In the genomic region with DNA sequence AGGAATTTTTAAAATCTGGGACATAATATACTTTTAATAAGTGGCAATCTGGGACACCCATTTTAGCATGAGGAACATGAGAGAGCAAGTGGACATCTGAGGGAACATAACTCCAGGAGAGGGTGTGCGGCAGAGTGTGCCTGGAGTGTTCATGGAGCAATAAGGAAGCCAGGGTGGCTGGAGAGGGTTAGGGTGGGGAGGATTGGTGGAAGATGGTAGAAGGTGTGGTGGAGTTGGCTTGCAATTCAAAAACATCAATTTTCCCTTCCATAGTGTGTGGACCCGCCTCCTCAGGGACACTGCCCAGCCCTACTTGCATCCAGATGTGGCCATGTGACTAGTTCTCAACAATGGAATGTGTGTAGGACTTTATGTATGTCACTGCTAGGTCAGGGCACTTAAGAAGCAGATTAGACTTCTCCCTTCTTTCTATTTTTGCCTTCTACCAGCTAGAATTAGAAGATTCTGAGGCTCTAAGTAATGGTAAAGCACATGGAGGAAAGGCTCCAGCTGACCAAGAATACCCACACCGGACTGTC, we compare ENCODE assay signal across 1 cellular context.
TF ChIP-seq lines count a peak whose summit lies in the region.

No MANE protein-coding gene starts in this region.

TF ChIP-seq in HepG2, 621 proteins besides CTCF, POLR2A, EP300 and RAD21:
- TF ChIP-seq ZNF333 (CRISPR knock-in tag; IDR thresholded peaks at IDR 0.05; ENCODE audit: borderline replicate concordance) (no peak), ZFY (CRISPR knock-in tag; IDR thresholded peaks at IDR 0.05) (no peak)
- TF ChIP-seq, protein P1, sequence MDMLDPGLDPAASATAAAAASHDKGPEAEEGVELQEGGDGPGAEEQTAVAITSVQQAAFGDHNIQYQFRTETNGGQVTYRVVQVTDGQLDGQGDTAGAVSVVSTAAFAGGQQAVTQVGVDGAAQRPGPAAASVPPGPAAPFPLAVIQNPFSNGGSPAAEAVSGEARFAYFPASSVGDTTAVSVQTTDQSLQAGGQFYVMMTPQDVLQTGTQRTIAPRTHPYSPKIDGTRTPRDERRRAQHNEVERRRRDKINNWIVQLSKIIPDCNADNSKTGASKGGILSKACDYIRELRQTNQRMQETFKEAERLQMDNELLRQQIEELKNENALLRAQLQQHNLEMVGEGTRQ (IDR thresholded peaks at IDR 0.05; ENCODE audit: low read depth, low read length) = 0 out of 2 replicates have a peak, but pooled peaks have one; percentile 7
- TF ChIP-seq, protein P1 (CRISPR knock-in tag; IDR thresholded peaks at IDR 0.05; ENCODE audit: borderline replicate concordance) = no peak
TF ChIP-seq in HepG2: peak in this region for 1.
